ENCODE assay signal across 1 cellular context in genomic region chr17:81489012-81489968, GRCh38.
A peak's percentile ranks its signal among the peaks of the same experiment; 100 is the strongest.
TF ChIP-seq lines count a peak whose summit lies in the region.

No MANE protein-coding gene starts in this region.

TF ChIP-seq in H1, 55 proteins besides CTCF, POLR2A, EP300 and RAD21:
- TF ChIP-seq SUZ12 (IDR thresholded peaks at IDR 0.05; ENCODE audit: low read length), result no peak
- peak; percentile 43; the same call in 1 of the 2 replicates for TF ChIP-seq YY1 (IDR thresholded peaks at IDR 0.05; ENCODE audit: low read depth, low read length)
- TF ChIP-seq MAX (IDR thresholded peaks at IDR 0.05), result peak; percentile 63
- TF ChIP-seq E2F6 (IDR thresholded peaks at IDR 0.05), result peak; percentile 45; the same call in 1 of the 2 replicates
TF ChIP-seq in H1: peak in this region for 3.
